Comparison of ENCODE assay signal across 2 cellular contexts in genomic region chr10:88062385-88062784, GRCh38.
TF ChIP-seq lines count a peak whose summit lies in the region.

No MANE protein-coding gene starts in this region.

TF ChIP-seq in SK-N-SH, 30 proteins besides CTCF, POLR2A, EP300 and RAD21 (continued from another document):
- TF ChIP-seq ZBTB33 (IDR thresholded peaks at IDR 0.05; ENCODE audit: borderline replicate concordance, low read depth), result no peak
- TF ChIP-seq RFX5 (IDR thresholded peaks at IDR 0.05; ENCODE audit: low read length), result no peak
- no peak for TF ChIP-seq NFIC (IDR thresholded peaks at IDR 0.05; ENCODE audit: borderline replicate concordance)
- TF ChIP-seq RCOR1 (IDR thresholded peaks at IDR 0.05; ENCODE audit: low read length), result no peak

TF ChIP-seq in SK-N-SH treated with all-trans-retinoic acid at 6 μM for 48 hours, 23 proteins besides CTCF, POLR2A, EP300 and RAD21 (continued from another document):
- no peak for TF ChIP-seq TSHZ2 (CRISPR knock-in tag; IDR thresholded peaks at IDR 0.05)
- no peak for TF ChIP-seq ZNF70 (CRISPR knock-in tag; IDR thresholded peaks at IDR 0.05)
- TF ChIP-seq RARB (CRISPR knock-in tag; IDR thresholded peaks at IDR 0.05), result no peak
- TF ChIP-seq ARNTL (CRISPR knock-in tag; IDR thresholded peaks at IDR 0.05; ENCODE audit: borderline replicate concordance, low read depth), result no peak
- no peak for TF ChIP-seq CREB5 (CRISPR knock-in tag; IDR thresholded peaks at IDR 0.05; ENCODE audit: low read depth)
- no peak for TF ChIP-seq ZFP30 (CRISPR knock-in tag; IDR thresholded peaks at IDR 0.05)
- TF ChIP-seq ESRRG (CRISPR knock-in tag; IDR thresholded peaks at IDR 0.05), result no peak
- TF ChIP-seq PATZ1 (CRISPR knock-in tag; IDR thresholded peaks at IDR 0.05; ENCODE audit: borderline replicate concordance), result no peak
- no peak for TF ChIP-seq OSR1 (CRISPR knock-in tag; IDR thresholded peaks at IDR 0.05)
- TF ChIP-seq CSDC2 (CRISPR knock-in tag; IDR thresholded peaks at IDR 0.05), result no peak
- TF ChIP-seq GLIS3 (CRISPR knock-in tag; IDR thresholded peaks at IDR 0.05), result no peak
- no peak for TF ChIP-seq POU6F1 (CRISPR knock-in tag; IDR thresholded peaks at IDR 0.05; ENCODE audit: borderline replicate concordance, low read depth)
- TF ChIP-seq CSRNP3 (CRISPR knock-in tag; IDR thresholded peaks at IDR 0.05), result no peak
- TF ChIP-seq BACH2 (CRISPR knock-in tag; IDR thresholded peaks at IDR 0.05; ENCODE audit: borderline replicate concordance), result no peak
- TF ChIP-seq ZNF565 (CRISPR knock-in tag; conservative IDR thresholded peaks at IDR 0.05; ENCODE audit: low read depth), result no peak
